ENCODE assay signal across 8 cellular contexts in the genomic region with DNA sequence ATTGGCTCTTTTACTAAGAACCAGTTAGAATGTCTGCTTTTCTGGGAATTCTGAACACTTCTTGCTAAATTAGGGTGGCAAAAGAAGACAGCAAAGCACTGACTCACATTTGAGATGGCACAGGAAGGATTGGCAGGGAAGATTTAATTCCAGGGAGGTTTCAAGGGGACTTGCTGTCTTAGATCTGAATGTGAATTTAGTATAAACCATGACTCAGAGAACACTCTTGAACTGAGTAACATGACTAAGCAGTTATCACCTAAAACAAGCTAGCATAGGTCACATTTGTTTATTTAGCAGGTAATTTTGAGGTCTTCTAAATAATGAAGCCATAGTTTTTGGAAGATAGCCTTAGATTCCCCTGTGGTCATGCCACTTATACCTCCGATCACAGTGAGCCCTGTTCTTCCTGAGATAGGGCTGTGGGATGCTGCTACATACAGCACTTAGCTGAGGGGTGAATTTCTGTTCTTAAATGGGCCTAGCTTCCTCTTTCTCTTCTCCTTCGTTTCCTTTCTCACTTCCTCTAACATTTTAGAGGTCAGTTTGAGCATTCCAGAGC.
DNase-seq lines count a peak whose midpoint lies in the region; ATAC-seq, FAIRE-seq and TF ChIP-seq lines count a peak whose summit lies in the region.

No MANE protein-coding gene starts in this region.

- H3K4me3 ChIP-seq in pancreas, result no peak overlapping the region
- H3K4me3 ChIP-seq in effector memory CD4-positive, alpha-beta T cell (ENCODE audit: insufficient read depth, low read depth, low read length, poor library complexity, severe bottlenecking), result no peak overlapping the region
- no peak overlapping the region for H3K4me3 ChIP-seq in endodermal cell (ENCODE audit: low read length)

- H3K4me3 Mint-ChIP-seq in endodermal cell, result no peak overlapping the region

- peak; percentile 16 for DNase-seq in LoVo (ENCODE audit: low spot score)
- peak; percentile 30 for DNase-seq in dermis blood vessel endothelial cell
- DNase-seq in pancreas, result no peak
- DNase-seq in activated effector memory CD4-positive, alpha-beta T cell treated with anti-CD3 and anti-CD28 coated beads, Interleukin-2, amount 50 U/mL, for 16 hours, result no peak
- no peak for DNase-seq in effector memory CD4-positive, alpha-beta T cell
- DNase-seq in activated CD8-positive, alpha-beta memory T cell treated with anti-CD3 and anti-CD28 coated beads, Interleukin-2, amount 50 U/mL, for 48 hours, result no peak
- no peak for DNase-seq in endodermal cell

- H3K9ac ChIP-seq in endodermal cell (ENCODE audit: extremely low read depth, low read length, poor library complexity, severe bottlenecking), result no peak overlapping the region

- no peaks in the 10 kb centered on the region for H3K36me3 Mint-ChIP-seq in endodermal cell (ENCODE audit: low read depth)

- 59 to 64% methylated on average over 2 of the region's 2 CpGs for WGBS in pancreas, 2 donors
- 86 to 89% methylated on average over 1 to 2 of the region's 2 CpGs for WGBS in endodermal cell (ENCODE audit: insufficient coverage in 1 of 2, insufficient read length in 1 of 2), 2 experiments

- no peak for FAIRE-seq in pancreas (lab: Jason Lieb, UNC)

- H3K27me3 Mint-ChIP-seq in endodermal cell (ENCODE audit: insufficient read depth), result no peaks in the 10 kb centered on the region

- H3K9me3 ChIP-seq in pancreas (no peaks in the 10 kb centered on the region), endodermal cell (ENCODE audit: control insufficient read depth, low read length) (no peaks in the 10 kb centered on the region)
- no peaks in the 10 kb centered on the region for H3K9me3 ChIP-seq in effector memory CD4-positive, alpha-beta T cell (ENCODE audit: control insufficient read depth, low read length)

- H3K36me3 ChIP-seq in pancreas (no peaks in the 10 kb centered on the region), endodermal cell (ENCODE audit: control insufficient read depth, insufficient read depth, low read length) (no peaks in the 10 kb centered on the region)
- no peaks in the 10 kb centered on the region for H3K36me3 ChIP-seq in effector memory CD4-positive, alpha-beta T cell (ENCODE audit: control insufficient read depth, insufficient read depth, low read length)

- H3K4me1 ChIP-seq in pancreas, result peaks cover 2 to 25% (median 9%) of the 10 kb centered on the region in 3 donors
- H3K4me1 ChIP-seq in effector memory CD4-positive, alpha-beta T cell (ENCODE audit: control insufficient read depth, insufficient read depth, low read length, poor library complexity, severe bottlenecking), result no peaks in the 10 kb centered on the region
- H3K4me1 ChIP-seq in endodermal cell (ENCODE audit: control insufficient read depth, insufficient read depth, low read length), result no peaks in the 10 kb centered on the region

- H3K27ac ChIP-seq in pancreas (no peak overlapping the region), endodermal cell (ENCODE audit: low read depth, low read length) (no peak overlapping the region)
- H3K27ac ChIP-seq in effector memory CD4-positive, alpha-beta T cell (ENCODE audit: insufficient read depth, low read length, poor library complexity, severe bottlenecking), result no peak overlapping the region

- intact Hi-C loops in pancreas (cut with DNase I), result no loop called here

- TF ChIP-seq CTCF in pancreas (IDR thresholded peaks at IDR 0.05) (no peak), endodermal cell (conservative IDR thresholded peaks at IDR 0.05) (no peak)

- no peaks in the 10 kb centered on the region for H3K27me3 ChIP-seq in pancreas
- H3K27me3 ChIP-seq in effector memory CD4-positive, alpha-beta T cell (replicated peaks; ENCODE audit: control insufficient read depth, insufficient read depth, low read length, poor library complexity, severe bottlenecking), result no peaks in the 10 kb centered on the region
- no peaks in the 10 kb centered on the region for H3K27me3 ChIP-seq in endodermal cell (ENCODE audit: control insufficient read depth, insufficient read depth, low read length, poor library complexity, severe bottlenecking)

- peak; percentile 53 for ATAC-seq in GM18858 (IDR thresholded peaks at IDR 0.05; ENCODE audit: unreplicated experiment)
- peak; percentile 50 to 69 (median 54) for ATAC-seq in pancreas

- H3K27ac Mint-ChIP-seq in endodermal cell, result no peak overlapping the region

- H3K9me3 Mint-ChIP-seq in endodermal cell, result no peaks in the 10 kb centered on the region

- H3K4me1 Mint-ChIP-seq in endodermal cell, result no peaks in the 10 kb centered on the region

Comparison
In these comparisons a context has a peak if more than half of its experiments do, and no peak if none do; other contexts are left out.
1. DNase-seq: peak in LoVo (single experiment) and dermis blood vessel endothelial cell (single experiment); none in pancreas (0 of 6), activated effector memory CD4-positive, alpha-beta T cell treated with anti-CD3 and anti-CD28 coated beads, Interleukin-2, amount 50 U/mL, for 16 hours (single experiment), effector memory CD4-positive, alpha-beta T cell (0 of 3), activated CD8-positive, alpha-beta memory T cell treated with anti-CD3 and anti-CD28 coated beads, Interleukin-2, amount 50 U/mL, for 48 hours (single experiment) and endodermal cell (single experiment).